ENCODE assay signal across 8 cellular contexts in genomic region chr1:59730759-59731478, GRCh38.
DNase-seq lines count a peak whose midpoint lies in the region; ATAC-seq and TF ChIP-seq lines count a peak whose summit lies in the region.

No MANE protein-coding gene starts in this region.

- no TSS peak for BruUV-seq in Panc1 (replicated peaks; lab: Mats Ljungman, UMichigan)

- H3K4me1 ChIP-seq in Panc1 (ENCODE audit: control insufficient read depth, insufficient read depth, low read length) (peaks cover 5% of the 10 kb centered on the region), mucosa of descending colon (ENCODE audit: low read depth) (no peaks in the 10 kb centered on the region)

- CTCF ChIA-PET in Panc1 (lab: Charles Lee): no interaction called here

- H3K4me3 Mint-ChIP-seq in immature natural killer cell: no peak overlapping the region

- H3K9me3 ChIP-seq in Panc1 (ENCODE audit: control insufficient read depth, insufficient read depth, low read depth, low read length) (no peaks in the 10 kb centered on the region), mucosa of descending colon (no peaks in the 10 kb centered on the region)

- peaks cover 0 to 3% (median 1%) of the 10 kb centered on the region in 3 donors for H3K27me3 Mint-ChIP-seq in immature natural killer cell (ENCODE audit: low read depth in 3 of 3)

- ATAC-seq in GM19351 (IDR thresholded peaks at IDR 0.05; ENCODE audit: unreplicated experiment) (peak; percentile 61), Panc1 (peak; percentile 89), mucosa of descending colon (peak; percentile 92)

- no peaks in the 10 kb centered on the region for H3K36me3 ChIP-seq in Panc1 (ENCODE audit: control insufficient read depth, insufficient read depth, low read length)
- H3K36me3 ChIP-seq in mucosa of descending colon (ENCODE audit: low read depth): no peaks in the 10 kb centered on the region

- POLR2A ChIA-PET in Panc1 (lab: Charles Lee): no interaction called here

- H3K4me1 Mint-ChIP-seq in immature natural killer cell: peaks cover 0 to 16% of the 10 kb centered on the region in 2 donors

- DNase-seq in Panc1 (ENCODE audit: low read depth, low spot score) (peak; percentile 80), epidermal melanocyte (ENCODE audit: insufficient read length, low spot score) (peak; percentile 43), mucosa of descending colon (peak in 2 of 3 donors; percentile 63 to 77), ureter (ENCODE audit: low spot score) (peak; percentile 65), G401 (ENCODE audit: low spot score) (no peak), mesenteric fat pad (ENCODE audit: low spot score) (no peak), immature natural killer cell (no peak)

- H3K27me3 ChIP-seq in Panc1 (ENCODE audit: control insufficient read depth, insufficient read depth, low read length): no peaks in the 10 kb centered on the region

- H3K9me3 Mint-ChIP-seq in immature natural killer cell: no peaks in the 10 kb centered on the region

- no peak for TF ChIP-seq CTCF in Panc1 (IDR thresholded peaks at IDR 0.05)
- no peak for TF ChIP-seq CTCF in mucosa of descending colon (IDR thresholded peaks at IDR 0.05)

- in situ Hi-C loops in Panc1 (cut with HindIII; ENCODE audit: low pct_unique_long_range_greater_than_20kb, low sequenced_read_pairs) (no loop called here), G401 (cut with HindIII; ENCODE audit: low sequenced_read_pairs) (no loop called here)

- H3K27ac ChIP-seq in Panc1 (ENCODE audit: low read length): peak overlapping the region; percentile 46; the same call in 1 of the 2 replicates

- H3K4me3 ChIP-seq in Panc1 (ENCODE audit: low read depth in 2 of 2, low read length in 2 of 2) (no peak overlapping the region), mucosa of descending colon (no peak overlapping the region)

- H3K36me3 Mint-ChIP-seq in immature natural killer cell: peaks cover under 1 to 10% (median 4%) of the 10 kb centered on the region in 3 donors

- no peak overlapping the region for H3K27ac Mint-ChIP-seq in immature natural killer cell

- intact Hi-C loops in Panc1 (cut with micrococcal nuclease; ENCODE audit: unreplicated experiment) (no loop called here), mucosa of descending colon (cut with DNase I, micrococcal nuclease) (no loop called here)

Comparison
In these comparisons a context has a peak if more than half of its experiments do, and no peak if none do; other contexts are left out.
1. DNase-seq: peak in Panc1 (single experiment), epidermal melanocyte (single experiment), mucosa of descending colon (2 of 3) and ureter (single experiment); none in G401 (single experiment), mesenteric fat pad (single experiment) and immature natural killer cell (0 of 3).
2. Peak in every context shown above with its lines, with median percentiles within 50 percentile points of each other: ATAC-seq.